10 cellular contexts compared by ENCODE assay signal in genomic region chrX:119687661-119688413, GRCh38. TPM values are rescaled to one million over a fixed set of nuclear protein-coding genes. Genes with fewer than 3 reads are reported as not detected.
DNase-seq lines count a peak whose midpoint lies in the region; ATAC-seq, FAIRE-seq and TF ChIP-seq lines count a peak whose summit lies in the region.
"Had no signal": no experiment of that assay in that cellular context is flagged by ENCODE, and none has a peak within 500 bp of the region (broad histone marks: within the 10 kb centered on the region; RNA-seq: fewer than 3 reads in every experiment).

No MANE protein-coding gene starts in this region.

- H3K27me3 ChIP-seq in BE2C, result no peaks in the 10 kb centered on the region
- H3K27me3 ChIP-seq in colonic mucosa, result no peaks in the 10 kb centered on the region

- no peaks in the 10 kb centered on the region for H3K9me3 ChIP-seq in BE2C
- no peaks in the 10 kb centered on the region for H3K9me3 ChIP-seq in kidney (ENCODE audit: control insufficient read depth in 1 of 2, low read length in 2 of 2)
- H3K9me3 ChIP-seq in colonic mucosa, result no peaks in the 10 kb centered on the region

- H3K4me3 Mint-ChIP-seq in T-helper 2 cell treated with Interferon-gamma antibody and Interleukin-4, amounts not matched to agents 5 μg/mL and 100 μg/mL, for 36 hours, result peak overlapping the region; percentile 93

- peaks cover 34% of the 10 kb centered on the region for H3K4me1 Mint-ChIP-seq in T-helper 2 cell treated with Interferon-gamma antibody and Interleukin-4, amounts not matched to agents 5 μg/mL and 100 μg/mL, for 36 hours (ENCODE audit: low read depth)

- H3K4me3 ChIP-seq in BE2C (ENCODE audit: low read depth, low read length), result peak overlapping the region; percentile 6; the same call in 1 of the 2 replicates
- peak overlapping the region; percentile 82 for H3K4me3 ChIP-seq in GM12865 (ENCODE audit: low read depth, low read length)
- H3K4me3 ChIP-seq in kidney (ENCODE audit: low read length in 2 of 2), result no peak overlapping the region
- H3K4me3 ChIP-seq in colonic mucosa, result no peak overlapping the region

- no peak for ATAC-seq in HG03520 (IDR thresholded peaks at IDR 0.05; ENCODE audit: unreplicated experiment)
- ATAC-seq: Right ventricle myocardium inferior had no signal

- intact Hi-C loops in kidney (cut with DNase I) (no loop called here), colonic mucosa (cut with DNase I) (no loop called here)

- POLR2A ChIA-PET in GM10248 (lab: Yijun Ruan, JAX), result interaction anchor here (0.7 kb wide), 1 partner anchor 101 kb away, joined by 7 read pairs; no protein-coding TSS in a partner anchor

- no peaks in the 10 kb centered on the region; the same call in none of the 2 replicates for H3K36me3 ChIP-seq in BE2C
- no peaks in the 10 kb centered on the region for H3K36me3 ChIP-seq in kidney (ENCODE audit: control insufficient read depth in 1 of 2, insufficient read depth in 2 of 2, low read length in 2 of 2)
- no peaks in the 10 kb centered on the region for H3K36me3 ChIP-seq in colonic mucosa

- FAIRE-seq in kidney (lab: Jason Lieb, UNC), result no peak

- CTCF ChIA-PET in GM10248 (lab: Yijun Ruan, JAX), result no interaction called here

- peak overlapping the region in 1 of 2 donors; percentile 28 for H3K27ac ChIP-seq in kidney (ENCODE audit: low read depth in 2 of 2, low read length in 2 of 2)
- H3K27ac ChIP-seq in colonic mucosa, result no peak overlapping the region

- H3K36me3 Mint-ChIP-seq in T-helper 2 cell treated with Interferon-gamma antibody and Interleukin-4, amounts not matched to agents 5 μg/mL and 100 μg/mL, for 36 hours (ENCODE audit: low read depth), result peaks cover 57% of the 10 kb centered on the region

- H3K9ac ChIP-seq in kidney (ENCODE audit: low read length in 2 of 2) (no peak overlapping the region), colonic mucosa (ENCODE audit: low read depth in 2 of 2, low read length in 2 of 2) (no peak overlapping the region)

- no peaks in the 10 kb centered on the region for H3K27me3 Mint-ChIP-seq in T-helper 2 cell treated with Interferon-gamma antibody and Interleukin-4, amounts not matched to agents 5 μg/mL and 100 μg/mL, for 36 hours (ENCODE audit: low read depth)

- DNase-seq in BE2C, result no peak
- peak; percentile 35 for DNase-seq in GM12865 (ENCODE audit: low read depth)
- DNase-seq in T-helper 2 cell treated with Interferon-gamma antibody and Interleukin-4, amounts not matched to agents 5 μg/mL and 100 μg/mL, for 36 hours (ENCODE audit: low spot score), result no peak
- peak; percentile 43 for DNase-seq in kidney
- no peak for DNase-seq in activated effector memory CD4-positive, alpha-beta T cell treated with anti-CD3 and anti-CD28 coated beads, Interleukin-2, amount 50 U/mL, for 16 hours
- no peak for DNase-seq in colonic mucosa
- no peak for DNase-seq in GM10248 (ENCODE audit: extremely low spot score)
- DNase-seq: Karpas-422 had no signal

- no peak for TF ChIP-seq CTCF in BE2C (IDR thresholded peaks at IDR 0.05; ENCODE audit: low read depth, low read length)
- no peak for TF ChIP-seq CTCF in GM12865 (IDR thresholded peaks at IDR 0.05; ENCODE audit: insufficient read depth, low read depth, low read length, missing control alignments)
- TF ChIP-seq CTCF in kidney (IDR thresholded peaks at IDR 0.05; ENCODE audit: borderline replicate concordance, extremely low read depth, insufficient read depth), result no peak
- TF ChIP-seq CTCF in colonic mucosa (IDR thresholded peaks at IDR 0.05), result no peak
- TF ChIP-seq CTCF in GM10248 (IDR thresholded peaks at IDR 0.05; ENCODE audit: control extremely low read depth, extremely low read depth, low read depth, missing control alignments), result no peak

- H3K4me1 ChIP-seq in BE2C (peaks cover 18% of the 10 kb centered on the region), kidney (ENCODE audit: control insufficient read depth in 1 of 2, insufficient read depth in 1 of 2, low read depth in 1 of 2, low read length in 2 of 2) (peaks cover 0 to 8% of the 10 kb centered on the region in 2 donors), colonic mucosa (no peaks in the 10 kb centered on the region)

- H3K9me3 Mint-ChIP-seq in T-helper 2 cell treated with Interferon-gamma antibody and Interleukin-4, amounts not matched to agents 5 μg/mL and 100 μg/mL, for 36 hours, result no peaks in the 10 kb centered on the region

- H3K27ac Mint-ChIP-seq in T-helper 2 cell treated with Interferon-gamma antibody and Interleukin-4, amounts not matched to agents 5 μg/mL and 100 μg/mL, for 36 hours, result peak overlapping the region; percentile 97

RNA-seq across cellular contexts. Expression of gene SEPTIN6, which starts 5.1 kb away (rescaled TPM):
- polyA plus RNA-seq in BE2C (2012; ENCODE audit: insufficient read depth, insufficient read length, low read depth), result 104 TPM
- total RNA-seq in kidney, result 40.1 TPM
- polyA plus RNA-seq in kidney (ENCODE audit: insufficient read depth, low read depth, low replicate concordance), result 32.4 TPM
- total RNA-seq in colonic mucosa, result 10 to 100 TPM in 1 of 2 donors, 1 to 10 TPM in 1; 9.4 to 21.2 TPM

Comparison
In these comparisons a context has a peak if more than half of its experiments do, and no peak if none do; other contexts are left out.
1. DNase-seq: peak in GM12865 (single experiment) and kidney (single experiment); none in BE2C (single experiment), T-helper 2 cell treated with Interferon-gamma antibody and Interleukin-4, amounts not matched to agents 5 μg/mL and 100 μg/mL, for 36 hours (single experiment), activated effector memory CD4-positive, alpha-beta T cell treated with anti-CD3 and anti-CD28 coated beads, Interleukin-2, amount 50 U/mL, for 16 hours (single experiment), colonic mucosa (single experiment) and GM10248 (single experiment).
2. H3K4me3 ChIP-seq: peak in BE2C (single experiment) and GM12865 (single experiment); none in kidney (0 of 2) and colonic mucosa (single experiment).